ENCODE assay signal across 28 cellular contexts in the genomic region with DNA sequence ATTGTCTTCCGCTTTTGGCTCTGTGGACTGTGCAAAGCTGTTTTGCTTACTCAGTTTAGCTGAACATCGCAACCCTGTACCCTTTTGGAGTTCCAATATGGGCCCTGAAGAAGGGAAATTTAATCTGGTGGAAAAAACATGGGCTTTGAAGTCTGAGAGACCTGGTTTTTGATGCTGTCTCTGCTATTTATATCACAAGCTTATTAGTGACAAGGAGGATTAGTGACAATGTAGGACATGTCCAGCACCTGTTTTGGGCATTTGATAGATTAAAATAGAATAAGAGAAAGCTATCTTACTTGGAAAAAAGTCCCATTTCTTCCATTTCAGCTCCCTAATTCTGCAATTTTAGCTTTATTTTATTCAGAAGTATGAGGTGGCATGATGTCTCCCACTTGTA.
"Had no signal": no experiment of that assay in that cellular context is flagged by ENCODE, and none has a peak within 500 bp of the region (broad histone marks: within the 10 kb centered on the region; RNA-seq: fewer than 3 reads in every experiment).

No MANE protein-coding gene starts in this region.

- DNase-seq: activated CD4-positive, alpha-beta T cell treated with anti-CD3 and anti-CD28 coated beads, Interleukin-2, amount 10 ng/mL, durations not matched to agents 24 days and 14 days; activated CD4-positive, alpha-beta T cell treated with anti-CD3 and anti-CD28 coated beads, Interleukin-2, amount 50 U/mL, for 4 hours; activated CD8-positive, alpha-beta T cell treated with anti-CD3 and anti-CD28 coated beads for 36 hours; activated effector memory CD4-positive, alpha-beta T cell treated with anti-CD3 and anti-CD28 coated beads, Interleukin-2, amount 50 U/mL, for 16 hours; activated naive CD4-positive, alpha-beta T cell; activated naive CD4-positive, alpha-beta T cell treated with anti-CD3 and anti-CD28 coated beads, Interleukin-2, amount 50 U/mL, for 16 hours; activated naive CD8-positive, alpha-beta T cell treated with anti-CD3 and anti-CD28 coated beads, Interleukin-2, amount 10 ng/mL, durations not matched to agents 7 days and 5 days; activated T-cell treated with anti-CD3 and anti-CD28 coated beads, Interleukin-2, amount 50 U/mL, for 1 hour; activated T-cell treated with anti-CD3 and anti-CD28 coated beads, Interleukin-2, amount 50 U/mL, for 72 hours; amygdala; Kasumi-1; KBM-7; MG63; NCI-H1048; NCI-H1436 treated with DMSO at 0.1 percent for 48 hours; NCI-H1694 treated with DMSO at 0.1 percent for 48 hours; NCI-H2029; NCI-H510A; NCI-H69; NK-92 treated with Interleukin-12 subunit alpha and Interleukin-12 subunit beta, amount 100 ng/mL, for 24 hours; OCI-M1; SHP77; SJCRH30; T1000 had no signal

- H3K36me3 ChIP-seq: ascending aorta, cardiac muscle cell, MG63, SJCRH30 had no signal

- H3K9me3 ChIP-seq: ascending aorta, MG63 had no signal

- H3K4me1 ChIP-seq: ascending aorta had no signal

- H3K27me3 ChIP-seq: ascending aorta, cardiac muscle cell, MG63, SJCRH30 had no signal

- H3K27ac ChIP-seq: ascending aorta, cardiac muscle cell, SJCRH30, SK-N-MC had no signal

- ATAC-seq: activated CD8-positive, alpha-beta T cell treated with anti-CD3 and anti-CD28 coated beads for 36 hours; activated T-cell treated with anti-CD3 and anti-CD28 coated beads, Interleukin-2, amount 50 U/mL, for 72 hours; activated T-helper 17 cell treated with anti-CD3 and anti-CD28 coated beads, Interleukin-2, amount 50 U/mL, for 72 hours had no signal

- H3K4me3 ChIP-seq: ascending aorta, cardiac muscle cell, MG63, SJCRH30, SK-N-MC had no signal
